Comparison of ENCODE assay signal across 1 cellular context in genomic region chr11:6607190-6607635, GRCh38.
TF ChIP-seq lines count a peak whose summit lies in the region.

No MANE protein-coding gene starts in this region.

TF ChIP-seq in K562, 482 proteins besides CTCF, POLR2A, EP300 and RAD21 (continues in another document):
- no peak for TF ChIP-seq ADNP (tag; IDR thresholded peaks at IDR 0.05)
- TF ChIP-seq SRF (CRISPR knock-in tag; IDR thresholded peaks at IDR 0.05), result peak in 1 of 2 experiments; percentile 97; a peak in 2 of 4 replicates
- no peak for TF ChIP-seq SP2 (IDR thresholded peaks at IDR 0.05; ENCODE audit: extremely low read depth, low read depth, low read length, poor library complexity, severe bottlenecking)
- no peak for TF ChIP-seq DMBX1 (CRISPR knock-in tag; IDR thresholded peaks at IDR 0.05; ENCODE audit: borderline replicate concordance)
- no peak for TF ChIP-seq SRSF3 (IDR thresholded peaks at IDR 0.05; ENCODE audit: insufficient read depth, low read length)
- TF ChIP-seq RHOXF2B (CRISPR knock-in tag; conservative IDR thresholded peaks at IDR 0.05), result no peak
- TF ChIP-seq MTA3 (IDR thresholded peaks at IDR 0.05; ENCODE audit: borderline replicate concordance), result no peak
- 0 out of 2 replicates have a peak, but pooled peaks have one; percentile 60 for TF ChIP-seq ZNF197 (CRISPR knock-in tag; IDR thresholded peaks at IDR 0.05; ENCODE audit: low read depth)
- TF ChIP-seq MAFG (tag; conservative IDR thresholded peaks at IDR 0.05), result no peak
- no peak for TF ChIP-seq CXXC5 (CRISPR knock-in tag; IDR thresholded peaks at IDR 0.05)
- TF ChIP-seq POLR2H (tag; IDR thresholded peaks at IDR 0.05; ENCODE audit: low read depth), result peak; percentile 31; the same call in 1 of the 2 replicates
- no peak for TF ChIP-seq FOXO4 (CRISPR knock-in tag; IDR thresholded peaks at IDR 0.05)
- TF ChIP-seq NR2C2 (CRISPR knock-in tag; IDR thresholded peaks at IDR 0.05), result no peak
- TF ChIP-seq NR2C2 (tag; IDR thresholded peaks at IDR 0.05), result peak; percentile 44; the same call in 1 of the 2 replicates
- TF ChIP-seq ESRRB (CRISPR knock-in tag; IDR thresholded peaks at IDR 0.05; ENCODE audit: borderline replicate concordance), result no peak
- no peak for TF ChIP-seq PRMT5 (CRISPR knock-in tag; IDR thresholded peaks at IDR 0.05)
- TF ChIP-seq GMEB1 (CRISPR knock-in tag; IDR thresholded peaks at IDR 0.05), result no peak
- TF ChIP-seq HNRNPK (IDR thresholded peaks at IDR 0.05; ENCODE audit: low read depth, low read length, poor library complexity, severe bottlenecking), result no peak
- TF ChIP-seq ARHGAP35 (IDR thresholded peaks at IDR 0.05; ENCODE audit: partially characterized antibody), result no peak
- peak; percentile 21; the same call in 1 of the 2 replicates for TF ChIP-seq FOSL1 (tag; conservative IDR thresholded peaks at IDR 0.05)
- TF ChIP-seq ZNF395 (CRISPR knock-in tag; IDR thresholded peaks at IDR 0.05), result no peak
- 0 out of 2 replicates have a peak, but pooled peaks have one; percentile 12 for TF ChIP-seq SP1 (CRISPR knock-in tag; IDR thresholded peaks at IDR 0.05)
- TF ChIP-seq ZNF740 (CRISPR knock-in tag; IDR thresholded peaks at IDR 0.05), result no peak
- no peak for TF ChIP-seq ZNF740 (tag; IDR thresholded peaks at IDR 0.05)
- no peak for TF ChIP-seq KLF1 (tag; IDR thresholded peaks at IDR 0.05)
- TF ChIP-seq TEAD4 (IDR thresholded peaks at IDR 0.05; ENCODE audit: low read length), result no peak
- TF ChIP-seq TEAD4 (CRISPR knock-in tag; IDR thresholded peaks at IDR 0.05; ENCODE audit: borderline replicate concordance), result no peak
- TF ChIP-seq PTBP1 (IDR thresholded peaks at IDR 0.05; ENCODE audit: low read depth, low read length), result no peak
- no peak for TF ChIP-seq ZNF23 (CRISPR knock-in tag; IDR thresholded peaks at IDR 0.05)
- TF ChIP-seq NUFIP1 (IDR thresholded peaks at IDR 0.05; ENCODE audit: partially characterized antibody), result peak; percentile 40
- TF ChIP-seq ZNF668 (CRISPR knock-in tag; IDR thresholded peaks at IDR 0.05), result no peak
- TF ChIP-seq RFX1 (IDR thresholded peaks at IDR 0.05), result no peak
- peak; percentile 18 for TF ChIP-seq ZFP36 (IDR thresholded peaks at IDR 0.05; ENCODE audit: low read depth, low read length, partially characterized antibody)
- TF ChIP-seq SFPQ (IDR thresholded peaks at IDR 0.05; ENCODE audit: low read depth, low read length), result no peak
- no peak for TF ChIP-seq ZEB2 (IDR thresholded peaks at IDR 0.05)
- TF ChIP-seq E2F6 (IDR thresholded peaks at IDR 0.05; ENCODE audit: borderline replicate concordance in 1 of 2, extremely low read depth in 1 of 2, insufficient read depth in 1 of 2, insufficient read length in 1 of 2, low read depth in 1 of 2, low read length in 1 of 2, poor library complexity in 1 of 2, severe bottlenecking in 1 of 2), result no peak
- no peak for TF ChIP-seq ELK1 (CRISPR knock-in tag; IDR thresholded peaks at IDR 0.05)
- no peak for TF ChIP-seq PHB2 (IDR thresholded peaks at IDR 0.05; ENCODE audit: low read depth)
- TF ChIP-seq ZNF436 (CRISPR knock-in tag; IDR thresholded peaks at IDR 0.05), result no peak
- no peak for TF ChIP-seq KLF6 (CRISPR knock-in tag; IDR thresholded peaks at IDR 0.05; ENCODE audit: borderline replicate concordance)
- TF ChIP-seq DPF2 (IDR thresholded peaks at IDR 0.05), result 0 out of 2 replicates have a peak, but pooled peaks have one; percentile 10
- no peak for TF ChIP-seq RBM39 (optimal IDR thresholded peaks at IDR 0.05; ENCODE audit: low read depth, low read length)
- no peak for TF ChIP-seq ZKSCAN8 (CRISPR knock-in tag; IDR thresholded peaks at IDR 0.05)
- no peak for TF ChIP-seq ZNF354B (CRISPR knock-in tag; IDR thresholded peaks at IDR 0.05)
- no peak for TF ChIP-seq RBM34 (IDR thresholded peaks at IDR 0.05; ENCODE audit: borderline replicate concordance, insufficient read depth, low read length)
- no peak for TF ChIP-seq HES1 (IDR thresholded peaks at IDR 0.05; ENCODE audit: low read depth)
- no peak for TF ChIP-seq TSC22D4 (tag; IDR thresholded peaks at IDR 0.05)
- TF ChIP-seq GABPA (tag; conservative IDR thresholded peaks at IDR 0.05; ENCODE audit: low read depth), result peak; percentile 59
- TF ChIP-seq ZNF280A (IDR thresholded peaks at IDR 0.05; ENCODE audit: low read depth, partially characterized antibody), result no peak
- TF ChIP-seq CCNT2 (IDR thresholded peaks at IDR 0.05; ENCODE audit: borderline replicate concordance, extremely low read depth, insufficient read length, low read depth, low read length), result peak; percentile 2
- no peak for TF ChIP-seq SRSF9 (IDR thresholded peaks at IDR 0.05; ENCODE audit: borderline replicate concordance, low read depth, low read length)
- TF ChIP-seq RCOR1 (IDR thresholded peaks at IDR 0.05; ENCODE audit: borderline replicate concordance in 1 of 2, low read depth in 2 of 2, low read length in 2 of 2), result no peak
- TF ChIP-seq HMBOX1 (IDR thresholded peaks at IDR 0.05), result no peak
- TF ChIP-seq NFATC3 (IDR thresholded peaks at IDR 0.05), result no peak
- no peak for TF ChIP-seq CREB1 (IDR thresholded peaks at IDR 0.05)
- no peak for TF ChIP-seq CREB1 (CRISPR knock-in tag; IDR thresholded peaks at IDR 0.05)
- TF ChIP-seq ELF1 (tag; IDR thresholded peaks at IDR 0.05), result no peak
- TF ChIP-seq STAG1 (CRISPR knock-in tag; IDR thresholded peaks at IDR 0.05; ENCODE audit: borderline replicate concordance), result no peak
- TF ChIP-seq CBX1 (IDR thresholded peaks at IDR 0.05; ENCODE audit: low read depth), result no peak
- 0 out of 2 replicates have a peak, but pooled peaks have one; percentile 37 for TF ChIP-seq NBN (IDR thresholded peaks at IDR 0.05; ENCODE audit: low read depth)
- no peak for TF ChIP-seq BDP1 (IDR thresholded peaks at IDR 0.05; ENCODE audit: insufficient read depth, insufficient read length)
- no peak for TF ChIP-seq CSDE1 (IDR thresholded peaks at IDR 0.05)
- no peak for TF ChIP-seq NFE2L1 (tag; IDR thresholded peaks at IDR 0.05; ENCODE audit: borderline replicate concordance, low read depth)
- no peak for TF ChIP-seq U2AF2 (optimal IDR thresholded peaks at IDR 0.05; ENCODE audit: low read depth, low read length)
- no peak for TF ChIP-seq ZNF445 (CRISPR knock-in tag; IDR thresholded peaks at IDR 0.05; ENCODE audit: low read depth)
- no peak for TF ChIP-seq LARP7 (IDR thresholded peaks at IDR 0.05)
- no peak for TF ChIP-seq CEBPG (CRISPR knock-in tag; IDR thresholded peaks at IDR 0.05)
- no peak for TF ChIP-seq CEBPG (tag; conservative IDR thresholded peaks at IDR 0.05 in 1 of 2, IDR thresholded peaks at IDR 0.05 in 1 of 2)
- TF ChIP-seq ZNF175 (CRISPR knock-in tag; IDR thresholded peaks at IDR 0.05; ENCODE audit: low read depth), result no peak
